1 cellular context compared by ENCODE assay signal in genomic region chr3:170809021-170809974, GRCh38.
TF ChIP-seq lines count a peak whose summit lies in the region.

No MANE protein-coding gene starts in this region.

TF ChIP-seq in K562, 482 proteins besides CTCF, POLR2A, EP300 and RAD21 (continued from another document and continues in another):
- TF ChIP-seq ZFP91 (CRISPR knock-in tag; IDR thresholded peaks at IDR 0.05) (no peak), MIER1 (IDR thresholded peaks at IDR 0.05; ENCODE audit: low read depth) (no peak), MLX (CRISPR knock-in tag; conservative IDR thresholded peaks at IDR 0.05) (no peak), TFAP4 (CRISPR knock-in tag; IDR thresholded peaks at IDR 0.05; ENCODE audit: borderline replicate concordance) (no peak), ZNF668 (CRISPR knock-in tag; IDR thresholded peaks at IDR 0.05) (no peak), SNIP1 (IDR thresholded peaks at IDR 0.05; ENCODE audit: low read depth) (no peak), MXI1 (IDR thresholded peaks at IDR 0.05; ENCODE audit: low read depth, low read length) (no peak), ZNF644 (tag; IDR thresholded peaks at IDR 0.05; ENCODE audit: low read depth) (no peak), KHSRP (IDR thresholded peaks at IDR 0.05) (no peak), ESRRB (CRISPR knock-in tag; IDR thresholded peaks at IDR 0.05; ENCODE audit: borderline replicate concordance) (no peak), ZNF764 (CRISPR knock-in tag; IDR thresholded peaks at IDR 0.05; ENCODE audit: low read depth) (no peak), TRIM28 (IDR thresholded peaks at IDR 0.05) (no peak), JUND (IDR thresholded peaks at IDR 0.05; ENCODE audit: borderline replicate concordance, low read depth, low read length) (0 out of 2 replicates have a peak, but pooled peaks have one; percentile 15), JUND (tag; IDR thresholded peaks at IDR 0.05; ENCODE audit: borderline replicate concordance, low read depth, low read length) (peak; percentile 73; the same call in 2 of the 3 replicates), SLC30A9 (CRISPR knock-in tag; IDR thresholded peaks at IDR 0.05) (no peak), EZH2 (IDR thresholded peaks at IDR 0.05; ENCODE audit: borderline replicate concordance, low read depth, low read length) (no peak), CBFA2T3 (IDR thresholded peaks at IDR 0.05) (no peak), ZNF586 (CRISPR knock-in tag; conservative IDR thresholded peaks at IDR 0.05) (no peak), RBM15 (IDR thresholded peaks at IDR 0.05; ENCODE audit: insufficient read depth, low read length) (no peak), ZC3H11A (IDR thresholded peaks at IDR 0.05; ENCODE audit: low read depth, low read length) (no peak), ZNF41 (CRISPR knock-in tag; conservative IDR thresholded peaks at IDR 0.05) (no peak), NEUROD1 (IDR thresholded peaks at IDR 0.05; ENCODE audit: borderline replicate concordance, low read depth, low read length, partially characterized antibody) (no peak), PTRF (tag; IDR thresholded peaks at IDR 0.05) (no peak), TAF1 (IDR thresholded peaks at IDR 0.05; ENCODE audit: control insufficient read depth, extremely low read depth, insufficient read depth, low read length, severe bottlenecking) (no peak), TAL1 (IDR thresholded peaks at IDR 0.05) (no peak), KDM1A (IDR thresholded peaks at IDR 0.05) (peak; percentile 18 to 50; a peak in 2 of 4 replicates), ZNF324 (CRISPR knock-in tag; IDR thresholded peaks at IDR 0.05) (no peak), ZFPM2 (CRISPR knock-in tag; IDR thresholded peaks at IDR 0.05) (no peak), TAF15 (IDR thresholded peaks at IDR 0.05; ENCODE audit: low read depth, low read length) (no peak), CBX2 (IDR thresholded peaks at IDR 0.05; ENCODE audit: insufficient read depth, low read length, poor library complexity, severe bottlenecking) (no peak), ZSCAN29 (IDR thresholded peaks at IDR 0.05) (no peak), NONO (IDR thresholded peaks at IDR 0.05; ENCODE audit: low read depth in 2 of 2, low read length in 1 of 2) (no peak), PRMT5 (CRISPR knock-in tag; IDR thresholded peaks at IDR 0.05) (no peak), ZNF384 (IDR thresholded peaks at IDR 0.05; ENCODE audit: low read depth, low read length) (peak; percentile 8; the same call in 1 of the 2 replicates), TBL1XR1 (IDR thresholded peaks at IDR 0.05; ENCODE audit: low read length in 2 of 2) (no peak), ZNF3 (CRISPR knock-in tag; IDR thresholded peaks at IDR 0.05) (no peak), ZNF766 (CRISPR knock-in tag; conservative IDR thresholded peaks at IDR 0.05) (0 out of 2 replicates have a peak, but pooled peaks have one; percentile 47), PTTG1 (tag; IDR thresholded peaks at IDR 0.05; ENCODE audit: low read depth) (no peak), ETV1 (tag; conservative IDR thresholded peaks at IDR 0.05; ENCODE audit: low read depth) (no peak; the same call in 1 of the 2 replicates), FOXJ3 (CRISPR knock-in tag; IDR thresholded peaks at IDR 0.05) (no peak), ARID4B (CRISPR knock-in tag; IDR thresholded peaks at IDR 0.05) (no peak), CAMTA2 (CRISPR knock-in tag; conservative IDR thresholded peaks at IDR 0.05) (no peak), MEF2A (IDR thresholded peaks at IDR 0.05; ENCODE audit: control insufficient read depth, low read depth, low read length) (no peak), BHLHE40 (IDR thresholded peaks at IDR 0.05; ENCODE audit: low read length) (no peak), SRSF9 (IDR thresholded peaks at IDR 0.05; ENCODE audit: borderline replicate concordance, low read depth, low read length) (no peak), NR4A1 (CRISPR knock-in tag; IDR thresholded peaks at IDR 0.05) (0 out of 2 replicates have a peak, but pooled peaks have one; percentile 45), NR4A1 (tag; IDR thresholded peaks at IDR 0.05) (peak; percentile 67; the same call in 1 of the 2 replicates), CREBBP (IDR thresholded peaks at IDR 0.05; ENCODE audit: low read depth, low read length) (no peak), LEF1 (IDR thresholded peaks at IDR 0.05) (no peak), BCOR (IDR thresholded peaks at IDR 0.05) (no peak), ZNF445 (CRISPR knock-in tag; IDR thresholded peaks at IDR 0.05; ENCODE audit: low read depth) (no peak), ZNF212 (CRISPR knock-in tag; IDR thresholded peaks at IDR 0.05) (no peak), CHCHD3 (CRISPR knock-in tag; IDR thresholded peaks at IDR 0.05) (no peak), KLF16 (IDR thresholded peaks at IDR 0.05) (no peak), ZNF76 (CRISPR knock-in tag; IDR thresholded peaks at IDR 0.05; ENCODE audit: borderline replicate concordance) (no peak; the same call in 1 of the 2 replicates), NBN (IDR thresholded peaks at IDR 0.05; ENCODE audit: low read depth) (0 out of 2 replicates have a peak, but pooled peaks have one; percentile 47)
- TF ChIP-seq, protein P1, sequence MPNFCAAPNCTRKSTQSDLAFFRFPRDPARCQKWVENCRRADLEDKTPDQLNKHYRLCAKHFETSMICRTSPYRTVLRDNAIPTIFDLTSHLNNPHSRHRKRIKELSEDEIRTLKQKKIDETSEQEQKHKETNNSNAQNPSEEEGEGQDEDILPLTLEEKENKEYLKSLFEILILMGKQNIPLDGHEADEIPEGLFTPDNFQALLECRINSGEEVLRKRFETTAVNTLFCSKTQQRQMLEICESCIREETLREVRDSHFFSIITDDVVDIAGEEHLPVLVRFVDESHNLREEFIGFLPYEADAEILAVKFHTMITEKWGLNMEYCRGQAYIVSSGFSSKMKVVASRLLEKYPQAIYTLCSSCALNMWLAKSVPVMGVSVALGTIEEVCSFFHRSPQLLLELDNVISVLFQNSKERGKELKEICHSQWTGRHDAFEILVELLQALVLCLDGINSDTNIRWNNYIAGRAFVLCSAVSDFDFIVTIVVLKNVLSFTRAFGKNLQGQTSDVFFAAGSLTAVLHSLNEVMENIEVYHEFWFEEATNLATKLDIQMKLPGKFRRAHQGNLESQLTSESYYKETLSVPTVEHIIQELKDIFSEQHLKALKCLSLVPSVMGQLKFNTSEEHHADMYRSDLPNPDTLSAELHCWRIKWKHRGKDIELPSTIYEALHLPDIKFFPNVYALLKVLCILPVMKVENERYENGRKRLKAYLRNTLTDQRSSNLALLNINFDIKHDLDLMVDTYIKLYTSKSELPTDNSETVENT (CRISPR knock-in tag; IDR thresholded peaks at IDR 0.05) = no peak
- TF ChIP-seq, protein P2, sequence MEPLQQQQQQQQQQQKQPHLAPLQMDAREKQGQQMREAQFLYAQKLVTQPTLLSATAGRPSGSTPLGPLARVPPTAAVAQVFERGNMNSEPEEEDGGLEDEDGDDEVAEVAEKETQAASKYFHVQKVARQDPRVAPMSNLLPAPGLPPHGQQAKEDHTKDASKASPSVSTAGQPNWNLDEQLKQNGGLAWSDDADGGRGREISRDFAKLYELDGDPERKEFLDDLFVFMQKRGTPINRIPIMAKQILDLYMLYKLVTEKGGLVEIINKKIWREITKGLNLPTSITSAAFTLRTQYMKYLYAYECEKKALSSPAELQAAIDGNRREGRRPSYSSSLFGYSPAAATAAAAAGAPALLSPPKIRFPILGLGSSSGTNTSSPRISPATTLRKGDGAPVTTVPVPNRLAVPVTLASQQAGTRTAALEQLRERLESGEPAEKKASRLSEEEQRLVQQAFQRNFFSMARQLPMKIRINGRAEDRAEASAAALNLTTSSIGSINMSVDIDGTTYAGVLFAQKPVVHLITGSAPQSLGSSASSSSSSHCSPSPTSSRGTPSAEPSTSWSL (CRISPR knock-in tag; IDR thresholded peaks at IDR 0.05; ENCODE audit: borderline replicate concordance) = no peak; the same call in 1 of the 2 replicates
- TF ChIP-seq, protein P3, sequence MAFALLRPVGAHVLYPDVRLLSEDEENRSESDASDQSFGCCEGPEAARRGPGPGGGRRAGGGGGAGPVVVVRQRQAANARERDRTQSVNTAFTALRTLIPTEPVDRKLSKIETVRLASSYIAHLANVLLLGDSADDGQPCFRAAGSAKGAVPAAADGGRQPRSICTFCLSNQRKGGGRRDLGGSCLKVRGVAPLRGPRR (CRISPR knock-in tag; IDR thresholded peaks at IDR 0.05) = no peak
- TF ChIP-seq, protein P4, sequence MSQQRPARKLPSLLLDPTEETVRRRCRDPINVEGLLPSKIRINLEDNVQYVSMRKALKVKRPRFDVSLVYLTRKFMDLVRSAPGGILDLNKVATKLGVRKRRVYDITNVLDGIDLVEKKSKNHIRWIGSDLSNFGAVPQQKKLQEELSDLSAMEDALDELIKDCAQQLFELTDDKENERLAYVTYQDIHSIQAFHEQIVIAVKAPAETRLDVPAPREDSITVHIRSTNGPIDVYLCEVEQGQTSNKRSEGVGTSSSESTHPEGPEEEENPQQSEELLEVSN (IDR thresholded peaks at IDR 0.05; ENCODE audit: borderline replicate concordance in 1 of 2, extremely low read depth in 1 of 2, insufficient read depth in 1 of 2, insufficient read length in 1 of 2, low read depth in 1 of 2, low read length in 1 of 2, poor library complexity in 1 of 2, severe bottlenecking in 1 of 2) = no peak
- TF ChIP-seq, protein P5, sequence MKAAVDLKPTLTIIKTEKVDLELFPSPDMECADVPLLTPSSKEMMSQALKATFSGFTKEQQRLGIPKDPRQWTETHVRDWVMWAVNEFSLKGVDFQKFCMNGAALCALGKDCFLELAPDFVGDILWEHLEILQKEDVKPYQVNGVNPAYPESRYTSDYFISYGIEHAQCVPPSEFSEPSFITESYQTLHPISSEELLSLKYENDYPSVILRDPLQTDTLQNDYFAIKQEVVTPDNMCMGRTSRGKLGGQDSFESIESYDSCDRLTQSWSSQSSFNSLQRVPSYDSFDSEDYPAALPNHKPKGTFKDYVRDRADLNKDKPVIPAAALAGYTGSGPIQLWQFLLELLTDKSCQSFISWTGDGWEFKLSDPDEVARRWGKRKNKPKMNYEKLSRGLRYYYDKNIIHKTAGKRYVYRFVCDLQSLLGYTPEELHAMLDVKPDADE (conservative IDR thresholded peaks at IDR 0.05; ENCODE audit: control insufficient read depth, low read depth, low read length) = no peak
- TF ChIP-seq, protein P6, sequence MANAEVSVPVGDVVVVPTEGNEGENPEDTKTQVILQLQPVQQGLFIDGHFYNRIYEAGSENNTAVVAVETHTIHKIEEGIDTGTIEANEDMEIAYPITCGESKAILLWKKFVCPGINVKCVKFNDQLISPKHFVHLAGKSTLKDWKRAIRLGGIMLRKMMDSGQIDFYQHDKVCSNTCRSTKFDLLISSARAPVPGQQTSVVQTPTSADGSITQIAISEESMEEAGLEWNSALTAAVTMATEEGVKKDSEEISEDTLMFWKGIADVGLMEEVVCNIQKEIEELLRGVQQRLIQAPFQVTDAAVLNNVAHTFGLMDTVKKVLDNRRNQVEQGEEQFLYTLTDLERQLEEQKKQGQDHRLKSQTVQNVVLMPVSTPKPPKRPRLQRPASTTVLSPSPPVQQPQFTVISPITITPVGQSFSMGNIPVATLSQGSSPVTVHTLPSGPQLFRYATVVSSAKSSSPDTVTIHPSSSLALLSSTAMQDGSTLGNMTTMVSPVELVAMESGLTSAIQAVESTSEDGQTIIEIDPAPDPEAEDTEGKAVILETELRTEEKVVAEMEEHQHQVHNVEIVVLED (CRISPR knock-in tag; IDR thresholded peaks at IDR 0.05) = no peak
